Comparison of ENCODE assay signal across 8 cellular contexts in the genomic region with DNA sequence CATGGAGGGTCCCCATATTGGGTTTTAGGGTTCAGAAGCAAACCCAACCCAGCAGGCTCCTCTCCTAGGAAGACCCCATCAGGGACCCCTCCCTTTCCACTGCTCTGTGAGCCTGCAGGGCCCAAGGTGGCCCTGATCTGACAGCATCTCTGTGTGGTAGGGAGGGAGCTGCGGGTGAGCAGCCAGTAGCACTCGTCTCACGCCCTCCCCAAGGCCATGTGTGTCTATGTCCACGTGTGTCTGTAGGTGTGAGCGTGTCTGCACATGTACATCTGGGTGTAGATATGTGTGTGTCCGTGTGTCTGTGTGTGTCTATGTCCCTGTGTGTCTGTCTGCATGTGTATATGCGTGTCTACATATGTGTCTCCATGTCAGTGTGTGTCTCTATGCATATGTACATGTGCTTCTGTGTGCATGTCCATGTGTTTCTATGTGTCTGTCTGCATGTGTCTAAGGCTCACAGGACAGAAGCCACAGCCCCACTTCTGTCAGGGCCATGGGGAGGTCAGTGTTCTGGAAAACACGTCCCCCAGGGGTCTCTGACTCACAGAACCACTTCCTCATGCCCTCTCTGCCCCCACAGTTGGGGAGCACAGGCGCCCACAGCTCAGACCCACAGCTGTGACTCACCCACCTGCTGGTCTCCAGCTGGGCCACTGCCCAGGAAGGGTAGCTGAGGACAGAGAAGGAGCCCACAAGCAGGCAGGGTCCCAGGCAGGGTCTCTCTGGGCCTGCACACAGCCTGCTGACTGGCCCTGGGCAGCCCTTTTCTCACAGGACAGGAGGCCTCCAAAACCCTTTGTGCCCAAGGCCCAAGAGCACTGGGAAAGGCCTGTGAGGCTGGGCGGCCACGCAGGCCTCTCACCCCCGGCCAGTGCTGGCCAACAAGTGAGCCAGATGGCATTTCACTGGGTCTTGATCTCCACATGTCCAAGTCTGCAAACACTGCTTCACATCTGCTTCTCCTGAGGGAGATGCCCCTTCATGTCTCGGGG.
A peak's percentile ranks its signal among the peaks of the same experiment; 100 is the strongest.
DNase-seq lines count a peak whose midpoint lies in the region; ATAC-seq lines count a peak whose summit lies in the region.

No MANE protein-coding gene starts in this region.

- no peak overlapping the region for H3K27ac Mint-ChIP-seq in activated T-cell treated with anti-CD3 and anti-CD28 coated beads, Interleukin-2, amount 50 U/mL, for 72 hours
- H3K27ac Mint-ChIP-seq in stimulated activated naive B cell treated with anti-CD40 and anti-IgM and Interleukin-4, amounts not matched to agents 10 μg/mL and 1 μg/mL and 100 μg/mL, for 72 hours, result peak overlapping the region; percentile 57
- no peak overlapping the region for H3K27ac Mint-ChIP-seq in activated T-helper 1 cell treated with anti-CD3 and anti-CD28 coated beads, Interleukin-12 subunit alpha, Interleukin-12 subunit beta, Interleukin-2, Interleukin-4 antibody, amounts not matched to agents 30 ng/mL and 10 ng/mL and 1 ng/mL, durations not matched to agents 14 hours and 24 hours and 36 hours

- ATAC-seq in activated T-cell treated with anti-CD3 and anti-CD28 coated beads, Interleukin-2, amount 50 U/mL, for 72 hours (replicated peaks in 1 of 2), result peak; percentile 51 to 85
- ATAC-seq in left cardiac atrium, result peak; percentile 60 to 88
- peak; percentile 86 for ATAC-seq in stimulated activated naive B cell treated with anti-CD40 and anti-IgM and Interleukin-4, amounts not matched to agents 10 μg/mL and 1 μg/mL and 100 μg/mL, for 72 hours (replicated peaks)

- no peak overlapping the region for H3K4me3 Mint-ChIP-seq in activated T-cell treated with anti-CD3 and anti-CD28 coated beads, Interleukin-2, amount 50 U/mL, for 72 hours
- H3K4me3 Mint-ChIP-seq in stimulated activated naive B cell treated with anti-CD40 and anti-IgM and Interleukin-4, amounts not matched to agents 10 μg/mL and 1 μg/mL and 100 μg/mL, for 72 hours, result peak overlapping the region in 1 of 2 donors; percentile 17
- no peak overlapping the region for H3K4me3 Mint-ChIP-seq in activated T-helper 1 cell treated with anti-CD3 and anti-CD28 coated beads, Interleukin-12 subunit alpha, Interleukin-12 subunit beta, Interleukin-2, Interleukin-4 antibody, amounts not matched to agents 30 ng/mL and 10 ng/mL and 1 ng/mL, durations not matched to agents 14 hours and 24 hours and 36 hours

- no peaks in the 10 kb centered on the region for H3K36me3 Mint-ChIP-seq in activated T-cell treated with anti-CD3 and anti-CD28 coated beads, Interleukin-2, amount 50 U/mL, for 72 hours (ENCODE audit: insufficient read depth in 2 of 2)
- H3K36me3 Mint-ChIP-seq in stimulated activated naive B cell treated with anti-CD40 and anti-IgM and Interleukin-4, amounts not matched to agents 10 μg/mL and 1 μg/mL and 100 μg/mL, for 72 hours, result no peaks in the 10 kb centered on the region
- no peaks in the 10 kb centered on the region for H3K36me3 Mint-ChIP-seq in activated T-helper 1 cell treated with anti-CD3 and anti-CD28 coated beads, Interleukin-12 subunit alpha, Interleukin-12 subunit beta, Interleukin-2, Interleukin-4 antibody, amounts not matched to agents 30 ng/mL and 10 ng/mL and 1 ng/mL, durations not matched to agents 14 hours and 24 hours and 36 hours (ENCODE audit: low read depth)

- H3K9me3 Mint-ChIP-seq in activated T-cell treated with anti-CD3 and anti-CD28 coated beads, Interleukin-2, amount 50 U/mL, for 72 hours, result no peaks in the 10 kb centered on the region
- H3K9me3 Mint-ChIP-seq in stimulated activated naive B cell treated with anti-CD40 and anti-IgM and Interleukin-4, amounts not matched to agents 10 μg/mL and 1 μg/mL and 100 μg/mL, for 72 hours, result no peaks in the 10 kb centered on the region
- no peaks in the 10 kb centered on the region for H3K9me3 Mint-ChIP-seq in activated T-helper 1 cell treated with anti-CD3 and anti-CD28 coated beads, Interleukin-12 subunit alpha, Interleukin-12 subunit beta, Interleukin-2, Interleukin-4 antibody, amounts not matched to agents 30 ng/mL and 10 ng/mL and 1 ng/mL, durations not matched to agents 14 hours and 24 hours and 36 hours

- peaks cover 8% of the 10 kb centered on the region for H3K4me1 Mint-ChIP-seq in activated T-cell treated with anti-CD3 and anti-CD28 coated beads, Interleukin-2, amount 50 U/mL, for 72 hours (ENCODE audit: low read depth)
- peaks cover 19 to 25% of the 10 kb centered on the region in 2 donors for H3K4me1 Mint-ChIP-seq in stimulated activated naive B cell treated with anti-CD40 and anti-IgM and Interleukin-4, amounts not matched to agents 10 μg/mL and 1 μg/mL and 100 μg/mL, for 72 hours
- H3K4me1 Mint-ChIP-seq in activated T-helper 1 cell treated with anti-CD3 and anti-CD28 coated beads, Interleukin-12 subunit alpha, Interleukin-12 subunit beta, Interleukin-2, Interleukin-4 antibody, amounts not matched to agents 30 ng/mL and 10 ng/mL and 1 ng/mL, durations not matched to agents 14 hours and 24 hours and 36 hours (ENCODE audit: low read depth), result peaks cover 11% of the 10 kb centered on the region

- DNase-seq in HK-2 (ENCODE audit: unreplicated experiment) (peak; percentile 88), left cardiac atrium (peak; percentile 71), globus pallidus (ENCODE audit: low spot score) (no peak), COLO668 (lab: John Stamatoyannopoulos, UW; ENCODE audit: unreplicated experiment) (no peak), DMS79 treated with DMSO at 0.1 percent for 48 hours (lab: John Stamatoyannopoulos, UW) (no peak)
- DNase-seq in activated T-cell treated with anti-CD3 and anti-CD28 coated beads, Interleukin-2, amount 50 U/mL, for 72 hours, result peak in 1 of 2 donors; percentile 27
- DNase-seq in stimulated activated naive B cell treated with anti-CD40 and anti-IgM and Interleukin-4, amounts not matched to agents 10 μg/mL and 1 μg/mL and 100 μg/mL, for 72 hours, result peak; percentile 48
- no peak for DNase-seq in activated T-helper 1 cell treated with anti-CD3 and anti-CD28 coated beads, Interleukin-12 subunit alpha, Interleukin-12 subunit beta, Interleukin-2, Interleukin-4 antibody, amounts not matched to agents 30 ng/mL and 10 ng/mL and 1 ng/mL, durations not matched to agents 14 hours and 24 hours and 36 hours (ENCODE audit: low spot score)

- H3K27me3 Mint-ChIP-seq in activated T-cell treated with anti-CD3 and anti-CD28 coated beads, Interleukin-2, amount 50 U/mL, for 72 hours (ENCODE audit: low read depth), result no peaks in the 10 kb centered on the region
- peaks cover 18 to 32% of the 10 kb centered on the region in 2 donors for H3K27me3 Mint-ChIP-seq in stimulated activated naive B cell treated with anti-CD40 and anti-IgM and Interleukin-4, amounts not matched to agents 10 μg/mL and 1 μg/mL and 100 μg/mL, for 72 hours
- H3K27me3 Mint-ChIP-seq in activated T-helper 1 cell treated with anti-CD3 and anti-CD28 coated beads, Interleukin-12 subunit alpha, Interleukin-12 subunit beta, Interleukin-2, Interleukin-4 antibody, amounts not matched to agents 30 ng/mL and 10 ng/mL and 1 ng/mL, durations not matched to agents 14 hours and 24 hours and 36 hours (ENCODE audit: insufficient read depth), result peaks cover 1% of the 10 kb centered on the region

- intact Hi-C loops in left cardiac atrium (cut with DNase I), result no loop called here
- intact Hi-C loops in activated T-helper 1 cell treated with anti-CD3 and anti-CD28 coated beads, Interleukin-12 subunit alpha, Interleukin-12 subunit beta, Interleukin-2, Interleukin-4 antibody, amounts not matched to agents 30 ng/mL and 10 ng/mL and 1 ng/mL, durations not matched to agents 14 hours and 24 hours and 36 hours (cut with micrococcal nuclease), result no loop called here

Comparison
In these comparisons a context has a peak if more than half of its experiments do, and no peak if none do; other contexts are left out.
1. DNase-seq: peak in HK-2 (single experiment), left cardiac atrium (single experiment) and stimulated activated naive B cell treated with anti-CD40 and anti-IgM and Interleukin-4, amounts not matched to agents 10 μg/mL and 1 μg/mL and 100 μg/mL, for 72 hours (single experiment); none in globus pallidus (single experiment), COLO668 (single experiment), activated T-helper 1 cell treated with anti-CD3 and anti-CD28 coated beads, Interleukin-12 subunit alpha, Interleukin-12 subunit beta, Interleukin-2, Interleukin-4 antibody, amounts not matched to agents 30 ng/mL and 10 ng/mL and 1 ng/mL, durations not matched to agents 14 hours and 24 hours and 36 hours (single experiment) and DMS79 treated with DMSO at 0.1 percent for 48 hours (single experiment).
2. Peak in every context shown above with its lines, with median percentiles within 50 percentile points of each other: ATAC-seq.